ENCODE assay signal across 8 cellular contexts in the genomic region with DNA sequence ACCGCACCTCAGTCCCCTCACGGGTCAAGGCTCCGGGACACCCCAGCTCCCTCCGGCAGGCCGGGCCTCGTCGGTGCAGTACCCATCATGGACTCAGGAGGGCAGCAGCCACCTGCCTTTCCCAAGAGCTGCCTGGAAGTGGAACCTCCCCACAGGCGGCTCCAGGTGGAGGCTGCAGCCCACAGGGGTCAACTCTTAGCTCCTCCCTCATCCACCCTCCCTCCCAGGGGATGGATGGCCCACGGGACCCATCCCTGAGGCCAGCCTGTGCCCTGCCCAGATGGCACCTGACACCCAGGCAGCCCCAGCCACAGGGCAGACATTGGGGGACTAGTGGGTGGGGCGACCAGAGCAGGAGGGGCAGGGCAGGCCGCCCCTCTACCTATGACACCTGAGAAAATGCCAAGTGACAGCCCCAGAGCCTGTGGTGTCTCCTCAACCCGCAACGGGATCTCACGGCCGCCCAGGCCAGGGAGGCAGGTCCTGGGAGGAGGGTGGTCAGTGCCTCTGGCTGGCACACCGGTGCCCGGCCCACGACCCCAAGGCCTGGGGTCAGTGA. TPM values are rescaled to one million over a fixed set of nuclear protein-coding genes. Genes with fewer than 3 reads are reported as not detected.
DNase-seq lines count a peak whose midpoint lies in the region; ATAC-seq and TF ChIP-seq lines count a peak whose summit lies in the region.

No MANE protein-coding gene starts in this region.

- WGBS in GM23248 (ENCODE audit: low coverage in 1 of 2, low lambda C conversion rate in 2 of 2, missing lambda C conversion rate in 2 of 2), 2 experiments, result 20 to 27% methylated on average over 17 to 18 of the region's 18 CpGs

- peak; percentile 66 for DNase-seq in BE2C
- peak; percentile 73 for DNase-seq in GM23248
- peak; percentile 35 for DNase-seq in NCI-H526 treated with DMSO at 0.1 percent for 48 hours (lab: John Stamatoyannopoulos, UW)
- DNase-seq in activated CD8-positive, alpha-beta memory T cell treated with anti-CD3 and anti-CD28 coated beads, Interleukin-2, amount 50 U/mL, for 24 hours (ENCODE audit: extremely low read depth), result peak; percentile 35
- peak; percentile 89 for DNase-seq in epidermal melanocyte (ENCODE audit: insufficient read length, low spot score)
- DNase-seq in mucosa of descending colon, result peak; percentile 81 to 93 (median 86)
- DNase-seq in stimulated activated CD8-positive, alpha-beta memory T cell treated with anti-CD3 and anti-CD28 coated beads, Interleukin-4, amount 100 ng/mL, for 4 hours (ENCODE audit: low read depth in 2 of 2, low spot score in 1 of 2), result peak; percentile 27 to 59
- no peak for DNase-seq in dedifferentiated amniotic fluid mesenchymal stem cell (ENCODE audit: extremely low spot score)

- H4K20me1 ChIP-seq in GM23248 (ENCODE audit: insufficient read depth), result no peaks in the 10 kb centered on the region

- H3K4me1 ChIP-seq in BE2C (no peaks in the 10 kb centered on the region), GM23248 (ENCODE audit: insufficient read depth) (no peaks in the 10 kb centered on the region), mucosa of descending colon (ENCODE audit: low read depth) (peaks cover 41% of the 10 kb centered on the region)

- H3K27me3 ChIP-seq in BE2C (no peaks in the 10 kb centered on the region), GM23248 (replicated peaks; ENCODE audit: insufficient read depth) (peaks cover 40% of the 10 kb centered on the region)

- intact Hi-C loops in mucosa of descending colon (cut with DNase I, micrococcal nuclease), result loop anchor here in 1 of 2 donors (5.0 kb wide), 1 partner anchor 164 kb away; no protein-coding TSS in a partner anchor

- no peak overlapping the region for H3K9ac ChIP-seq in GM23248

- H3K9me3 ChIP-seq in BE2C, result no peaks in the 10 kb centered on the region
- no peaks in the 10 kb centered on the region for H3K9me3 ChIP-seq in GM23248 (ENCODE audit: low read depth)
- H3K9me3 ChIP-seq in mucosa of descending colon, result no peaks in the 10 kb centered on the region

- no peaks in the 10 kb centered on the region for H3F3A ChIP-seq in GM23248 (ENCODE audit: insufficient read depth)

- no peak overlapping the region for H3K4me3 ChIP-seq in BE2C (ENCODE audit: low read depth, low read length)
- H3K4me3 ChIP-seq in GM23248, result no peak overlapping the region
- H3K4me3 ChIP-seq in mucosa of descending colon, result no peak overlapping the region

- H3K36me3 ChIP-seq in BE2C, result no peaks in the 10 kb centered on the region
- H3K36me3 ChIP-seq in GM23248 (ENCODE audit: low read depth), result no peaks in the 10 kb centered on the region
- H3K36me3 ChIP-seq in mucosa of descending colon (ENCODE audit: low read depth), result no peaks in the 10 kb centered on the region

- H3K79me2 ChIP-seq in GM23248 (ENCODE audit: insufficient read depth), result no peaks in the 10 kb centered on the region

- TF ChIP-seq CTCF in BE2C (IDR thresholded peaks at IDR 0.05; ENCODE audit: low read depth, low read length) (peak; percentile 76), mucosa of descending colon (IDR thresholded peaks at IDR 0.05) (peak; percentile 90)

- in situ Hi-C loops in GM23248 (cut with MboI), result no loop called here

- no peaks in the 10 kb centered on the region for H3K9me2 ChIP-seq in GM23248 (ENCODE audit: insufficient read depth)

- peak; percentile 69 for ATAC-seq in mucosa of descending colon

- H3K27ac ChIP-seq in GM23248, result no peak overlapping the region

- H3K4me2 ChIP-seq in GM23248 (ENCODE audit: unreplicated experiment), result no peak overlapping the region

- no peak overlapping the region for H2AFZ ChIP-seq in GM23248

RNA-seq across cellular contexts. Expression of gene ARHGEF16, which starts 1.2 kb away (rescaled TPM):
- 4.8 TPM for polyA plus RNA-seq in BE2C (2012; ENCODE audit: insufficient read depth, insufficient read length, low read depth)
- not detected in 2 replicates for total RNA-seq in GM23248 (2014; rRNA removed; shearing (Covaris generic))
- polyA plus RNA-seq in GM23248 (2016; fragmentation: Nextera tagmentation; extraction: Ambion mirVana), result not detected in 2 replicates
- 100 to 1,000 TPM in 1 of 3 donors, 10 to 100 TPM in 2; 51.2 to 101 (median 90.2) TPM for total RNA-seq in mucosa of descending colon

Comparison
In these comparisons a context has a peak if more than half of its experiments do, and no peak if none do; other contexts are left out.
1. RNA of gene ARHGEF16, which starts 1.2 kb away (total RNA-seq): 51.2 to 101 TPM in mucosa of descending colon; not detected in GM23248; every median in the first group is over 10 times any median in the second.